In the genomic region with DNA sequence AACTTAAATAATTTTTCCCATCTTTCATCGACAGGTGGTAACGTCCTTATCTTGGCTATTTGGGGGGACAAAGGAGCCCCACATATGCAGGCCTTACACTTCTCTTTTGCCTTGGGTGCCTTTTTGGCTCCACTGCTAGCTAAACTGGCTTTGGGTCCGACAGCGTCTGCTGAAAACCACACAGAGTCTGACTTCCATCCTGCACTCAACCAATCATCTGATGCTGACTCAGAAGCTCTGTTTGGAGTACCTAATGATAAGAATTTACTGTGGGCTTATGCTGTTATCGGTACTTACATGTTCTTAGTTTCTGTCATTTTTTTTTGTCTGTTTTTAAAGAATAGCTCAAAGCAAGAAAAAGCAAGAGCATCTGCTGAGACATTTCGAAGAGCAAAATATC, we compare ENCODE assay signal across 18 cellular contexts.
DNase-seq lines count a peak whose midpoint lies in the region; ATAC-seq and TF ChIP-seq lines count a peak whose summit lies in the region.
"Had no signal": no experiment of that assay in that cellular context is flagged by ENCODE, and none has a peak within 500 bp of the region (broad histone marks: within the 10 kb centered on the region; RNA-seq: fewer than 3 reads in every experiment).

No MANE protein-coding gene starts in this region.

- peak overlapping the region in 1 of 7 donors; percentile 27 for H3K27ac Mint-ChIP-seq in CD4-positive, alpha-beta memory T cell
- no peak overlapping the region for H3K27ac Mint-ChIP-seq in T-helper 17 cell

- no peak overlapping the region for H3K4me3 Mint-ChIP-seq in CD4-positive, alpha-beta memory T cell
- no peak overlapping the region for H3K4me3 Mint-ChIP-seq in T-helper 17 cell

- DNase-seq in left ventricle myocardium superior (no peak), Right ventricle myocardium inferior (ENCODE audit: missing footprints) (no peak), astrocyte of the spinal cord (ENCODE audit: low read depth, low spot score) (peak; percentile 17), inferior parietal cortex (ENCODE audit: extremely low spot score) (peak; percentile 39), superior temporal gyrus (ENCODE audit: extremely low spot score) (peak; percentile 19), NCI-H345 (lab: John Stamatoyannopoulos, UW) (no peak), T-helper 17 cell (no peak)
- DNase-seq in CD4-positive, alpha-beta memory T cell: no peak
- DNase-seq: 8988T, GM23248, NCI-H1092 treated with DMSO at 0.1 percent for 48 hours, NCI-H187, NCI-H774, Right ventricle myocardium superior had no signal

- H3K36me3 ChIP-seq in CD4-positive, alpha-beta memory T cell (ENCODE audit: insufficient read depth, low read length): peaks cover 24% of the 10 kb centered on the region

- H3K9me3 ChIP-seq in CD4-positive, alpha-beta memory T cell (ENCODE audit: control insufficient read depth in 1 of 2, low read length in 2 of 2): no peaks in the 10 kb centered on the region
- no peaks in the 10 kb centered on the region for H3K9me3 ChIP-seq in T-helper 17 cell (ENCODE audit: control insufficient read depth, low read length, poor library complexity, severe bottlenecking)

- H3K4me1 ChIP-seq in CD4-positive, alpha-beta memory T cell (ENCODE audit: insufficient read depth, low read length): peaks cover 27% of the 10 kb centered on the region

- CTCF ChIA-PET in CD4-positive, alpha-beta memory T cell (lab: Charles Lee; ENCODE audit: partially characterized antibody): interaction anchor here (0.5 to 1.4 kb wide), 3 partner anchors 66 to 763 kb away, joined by 3 to 4 read pairs (median 3); no protein-coding TSS in a partner anchor

- in situ Hi-C loops in astrocyte of the spinal cord (cut with HindIII; ENCODE audit: low sequenced_read_pairs): no loop called here

- H3K27me3 Mint-ChIP-seq in CD4-positive, alpha-beta memory T cell: no peaks in the 10 kb centered on the region
- no peaks in the 10 kb centered on the region for H3K27me3 Mint-ChIP-seq in T-helper 17 cell

- peaks cover 15 to 51% (median 26%) of the 10 kb centered on the region in 4 donors for H3K4me1 Mint-ChIP-seq in CD4-positive, alpha-beta memory T cell
- H3K4me1 Mint-ChIP-seq in T-helper 17 cell: peaks cover 20% of the 10 kb centered on the region

- peaks cover 50 to 56% of the 10 kb centered on the region in 2 donors for H3K36me3 Mint-ChIP-seq in CD4-positive, alpha-beta memory T cell
- H3K36me3 Mint-ChIP-seq in T-helper 17 cell (ENCODE audit: low read depth): peaks cover 14% of the 10 kb centered on the region

- peak; percentile 53 for ATAC-seq in left ventricle myocardium superior
- ATAC-seq in Right ventricle myocardium inferior: no peak
- no peak for ATAC-seq in T-helper 17 cell
- ATAC-seq: GM12878, Panc1 had no signal

- POLR2A ChIA-PET in CD4-positive, alpha-beta memory T cell (lab: Charles Lee; ENCODE audit: partially characterized antibody): no interaction called here

- intact Hi-C loops in left ventricle myocardium superior (cut with micrococcal nuclease) (no loop called here), Right ventricle myocardium inferior (cut with DNase I) (no loop called here)
- intact Hi-C loops in CD4-positive, alpha-beta memory T cell (cut with micrococcal nuclease): no loop called here

- H3K27me3 ChIP-seq in CD4-positive, alpha-beta memory T cell (ENCODE audit: insufficient read depth, low read length): no peaks in the 10 kb centered on the region

- peaks cover 0 to 1% (median 0%) of the 10 kb centered on the region in 8 donors for H3K9me3 Mint-ChIP-seq in CD4-positive, alpha-beta memory T cell

- no peak overlapping the region for H3K27ac ChIP-seq in CD4-positive, alpha-beta memory T cell (ENCODE audit: low read depth, low read length)
- H3K27ac ChIP-seq: GM23248, HL-60, KMS-11 had no signal

- TF ChIP-seq CTCF in astrocyte of the spinal cord (IDR thresholded peaks at IDR 0.05; ENCODE audit: low read depth, low read length): no peak

- no peak overlapping the region for H3K4me3 ChIP-seq in astrocyte of the spinal cord (ENCODE audit: low read depth, low read length)
- no peak overlapping the region for H3K4me3 ChIP-seq in CD4-positive, alpha-beta memory T cell (ENCODE audit: low read length in 2 of 2)
- H3K4me3 ChIP-seq: GM12878, GM23248 had no signal

Comparison
In these comparisons a context has a peak if more than half of its experiments do, and no peak if none do; other contexts are left out.
1. DNase-seq: peak in astrocyte of the spinal cord (single experiment), inferior parietal cortex (single experiment) and superior temporal gyrus (single experiment); none in left ventricle myocardium superior (single experiment), Right ventricle myocardium inferior (single experiment), NCI-H345 (single experiment), CD4-positive, alpha-beta memory T cell (0 of 5) and T-helper 17 cell (0 of 3).